10 cellular contexts compared by ENCODE assay signal in genomic region chr14:25111061-25111601, GRCh38.
DNase-seq lines count a peak whose midpoint lies in the region; ATAC-seq and TF ChIP-seq lines count a peak whose summit lies in the region.
"Had no signal": no experiment of that assay in that cellular context is flagged by ENCODE, and none has a peak within 500 bp of the region (broad histone marks: within the 10 kb centered on the region; RNA-seq: fewer than 3 reads in every experiment).

No MANE protein-coding gene starts in this region.

- H3K9me2 ChIP-seq in Loucy (replicated peaks; ENCODE audit: low read depth, low read length) = no peaks in the 10 kb centered on the region

- no peaks in the 10 kb centered on the region for H4K20me1 ChIP-seq in Loucy (ENCODE audit: insufficient read depth, low read length, poor library complexity, severe bottlenecking)

- H3K79me2 ChIP-seq in Loucy (ENCODE audit: insufficient read depth, low read length) = no peaks in the 10 kb centered on the region

- CTCF ChIA-PET in A673 (lab: Charles Lee) = no interaction called here

- H3K27me3 ChIP-seq in A673 (replicated peaks; ENCODE audit: insufficient read depth, low read depth, low read length, poor library complexity) = no peaks in the 10 kb centered on the region
- H3K27me3 ChIP-seq in Loucy (ENCODE audit: insufficient read depth, low read length, poor library complexity, severe bottlenecking) = no peaks in the 10 kb centered on the region

- POLR2A ChIA-PET in A673 (lab: Charles Lee; ENCODE audit: low non-redundant PET) = no interaction called here

- peak; percentile 64 for ATAC-seq in mucosa of descending colon
- ATAC-seq in GM18868 (IDR thresholded peaks at IDR 0.05; ENCODE audit: unreplicated experiment) = no peak
- ATAC-seq in left colon = no peak
- no peak for ATAC-seq in GM18867 (IDR thresholded peaks at IDR 0.05; ENCODE audit: unreplicated experiment)
- ATAC-seq: Panc1 had no signal

- peak; percentile 25 for DNase-seq in A673 (ENCODE audit: low spot score)
- peak; percentile 98 for DNase-seq in fibroblast of gingiva (ENCODE audit: low read depth)
- DNase-seq in mucosa of descending colon = no peak
- DNase-seq in stimulated activated CD4-positive, alpha-beta T cell treated with anti-CD3 and anti-CD28 coated beads, Interleukin-4, amount 100 ng/mL, for 24 hours = no peak
- DNase-seq in left colon = no peak
- DNase-seq: CD4-positive, alpha-beta memory T cell had no signal

- no peak overlapping the region for H3K27ac ChIP-seq in A673 (ENCODE audit: low read depth, low read length, poor library complexity, severe bottlenecking)

- TF ChIP-seq CTCF in A673 (conservative IDR thresholded peaks at IDR 0.05; ENCODE audit: low read depth, low read length) (no peak), Loucy (conservative IDR thresholded peaks at IDR 0.05; ENCODE audit: low read length) (no peak), mucosa of descending colon (IDR thresholded peaks at IDR 0.05) (no peak)

- BruUV-seq in A673 (replicated peaks; lab: Mats Ljungman, UMichigan) = no TSS peak

- H3K36me3 ChIP-seq in A673 (ENCODE audit: insufficient read depth, low read length, poor library complexity, severe bottlenecking) = no peaks in the 10 kb centered on the region
- H3K36me3 ChIP-seq in Loucy (ENCODE audit: insufficient read depth, low read length) = no peaks in the 10 kb centered on the region
- H3K36me3 ChIP-seq in mucosa of descending colon (ENCODE audit: low read depth) = no peaks in the 10 kb centered on the region

- no peak overlapping the region for H3K4me3 ChIP-seq in A673 (ENCODE audit: low read depth, low read length, poor library complexity, severe bottlenecking)
- no peak overlapping the region for H3K4me3 ChIP-seq in Loucy (ENCODE audit: low read length, poor library complexity, severe bottlenecking)
- H3K4me3 ChIP-seq in mucosa of descending colon = no peak overlapping the region

- no peaks in the 10 kb centered on the region for H3F3A ChIP-seq in Loucy (ENCODE audit: low read depth)

- 0 out of 2 replicates have a peak overlapping the region, but pooled peaks have one; percentile 0 for H2AFZ ChIP-seq in Loucy (ENCODE audit: low read length)

- intact Hi-C loops in A673 (cut with micrococcal nuclease; ENCODE audit: unreplicated experiment) = no loop called here
- intact Hi-C loops in mucosa of descending colon (cut with DNase I, micrococcal nuclease) = no loop called here
- intact Hi-C loops in left colon (cut with DNase I, micrococcal nuclease) = no loop called here

- H3K9ac ChIP-seq in Loucy (ENCODE audit: low read depth, low read length, poor library complexity, severe bottlenecking) = no peak overlapping the region

- H3K4me2 ChIP-seq in Loucy (ENCODE audit: low read depth, low read length, poor library complexity, severe bottlenecking) = no peak overlapping the region

- H3K4me1 ChIP-seq in A673 (ENCODE audit: insufficient read depth, low read length, poor library complexity, severe bottlenecking) = no peaks in the 10 kb centered on the region
- no peaks in the 10 kb centered on the region for H3K4me1 ChIP-seq in Loucy (ENCODE audit: insufficient read depth, low read length, poor library complexity, severe bottlenecking)
- H3K4me1 ChIP-seq in mucosa of descending colon (ENCODE audit: low read depth) = no peaks in the 10 kb centered on the region

- H3K9me3 ChIP-seq in A673 (ENCODE audit: low read depth, low read length, poor library complexity, severe bottlenecking) (no peaks in the 10 kb centered on the region), Loucy (ENCODE audit: insufficient read depth, low read depth, low read length) (no peaks in the 10 kb centered on the region), mucosa of descending colon (no peaks in the 10 kb centered on the region)

Comparison
In these comparisons a context has a peak if more than half of its experiments do, and no peak if none do; other contexts are left out.
1. DNase-seq: peak in A673 (single experiment) and fibroblast of gingiva (single experiment); none in mucosa of descending colon (0 of 3), stimulated activated CD4-positive, alpha-beta T cell treated with anti-CD3 and anti-CD28 coated beads, Interleukin-4, amount 100 ng/mL, for 24 hours (single experiment) and left colon (0 of 2).